Comparison of ENCODE assay signal across 22 cellular contexts in genomic region chr16:86991679-86992078, GRCh38.
DNase-seq lines count a peak whose midpoint lies in the region; ATAC-seq, FAIRE-seq and TF ChIP-seq lines count a peak whose summit lies in the region.
"Had no signal": no experiment of that assay in that cellular context is flagged by ENCODE, and none has a peak within 500 bp of the region (broad histone marks: within the 10 kb centered on the region; RNA-seq: fewer than 3 reads in every experiment).

No MANE protein-coding gene starts in this region.

- no peak overlapping the region for H3K4me3 ChIP-seq in IMR-90 (ENCODE audit: insufficient read depth, low read depth, low read length)
- no peak overlapping the region for H3K4me3 ChIP-seq in astrocyte of the spinal cord (ENCODE audit: low read depth, low read length)
- no peak overlapping the region for H3K4me3 ChIP-seq in kidney (ENCODE audit: low read length in 2 of 2)
- H3K4me3 ChIP-seq: ascending aorta, ovary, upper lobe of left lung had no signal

- H2BK20ac ChIP-seq in IMR-90 (ENCODE audit: low read depth, low read length) = peak overlapping the region; percentile 60

- H3K4ac ChIP-seq in IMR-90 (ENCODE audit: low read depth, low read length) = peak overlapping the region; percentile 58; the same call in 1 of the 2 replicates

- WGBS in IMR-90 (ENCODE audit: extremely low coverage in 2 of 2, insufficient read length in 1 of 2), 2 experiments = no CpG with 5 or more reads among the region's 4 CpGs

- H3K4me1 Mint-ChIP-seq in stimulated activated naive CD8-positive, alpha-beta T cell treated with anti-CD3 and anti-CD28 coated beads, Interleukin-15, amount 100 ng/mL, for 72 hours = peaks cover 6% of the 10 kb centered on the region

- DNase-seq in Caki2 (ENCODE audit: low read depth) = peak; percentile 25
- peak; percentile 88 for DNase-seq in IMR-90
- peak; percentile 43 for DNase-seq in astrocyte of the spinal cord (ENCODE audit: low read depth, low spot score)
- DNase-seq in islet precursor cell = peak; percentile 56
- no peak for DNase-seq in ecto neural progenitor cell (ENCODE audit: low spot score)
- no peak for DNase-seq in stimulated activated naive CD8-positive, alpha-beta T cell treated with anti-CD3 and anti-CD28 coated beads, Interleukin-15, amount 100 ng/mL, for 72 hours
- DNase-seq in stimulated activated CD4-positive, alpha-beta T cell treated with anti-CD3 and anti-CD28 coated beads, Interleukin-4, amount 100 ng/mL, for 24 hours = no peak
- no peak for DNase-seq in kidney
- DNase-seq: activated CD4-positive, alpha-beta T cell treated with anti-CD3 and anti-CD28 coated beads, Interleukin-2, amount 50 U/mL, for 48 hours; activated naive CD4-positive, alpha-beta T cell treated with anti-CD3 and anti-CD28 coated beads for 36 hours; activated T-cell treated with anti-CD3 and anti-CD28 coated beads, Interleukin-2, amount 50 U/mL, for 1 hour; cortex of kidney; immature natural killer cell; naive B cell; NCI-H2227 treated with DMSO at 0.1 percent for 48 hours; NK-92 treated with Interleukin-12 subunit alpha and Interleukin-12 subunit beta, amount 100 ng/mL, for 24 hours; ovary; upper lobe of left lung had no signal

- H4K20me1 ChIP-seq in IMR-90 (ENCODE audit: insufficient read depth, low read length) = no peaks in the 10 kb centered on the region

- H3K27ac ChIP-seq in IMR-90 (ENCODE audit: insufficient read depth, low read length) (no peak overlapping the region; the same call in 1 of the 2 replicates), kidney (ENCODE audit: low read depth in 2 of 2, low read length in 2 of 2) (no peak overlapping the region)
- H3K27ac ChIP-seq: ascending aorta, ovary, upper lobe of left lung, VCaP had no signal

- no peak overlapping the region for H3K27ac Mint-ChIP-seq in stimulated activated naive CD8-positive, alpha-beta T cell treated with anti-CD3 and anti-CD28 coated beads, Interleukin-15, amount 100 ng/mL, for 72 hours
- H3K27ac Mint-ChIP-seq: activated naive CD4-positive, alpha-beta T cell treated with anti-CD3 and anti-CD28 coated beads for 36 hours; naive B cell had no signal

- no peak overlapping the region for H4K91ac ChIP-seq in IMR-90 (ENCODE audit: insufficient read depth, low read depth, low read length)

- TF ChIP-seq POLR2A in IMR-90 (IDR thresholded peaks at IDR 0.05; ENCODE audit: low read depth, low read length) = no peak

- no peak overlapping the region for H3K4me3 Mint-ChIP-seq in stimulated activated naive CD8-positive, alpha-beta T cell treated with anti-CD3 and anti-CD28 coated beads, Interleukin-15, amount 100 ng/mL, for 72 hours
- H3K4me3 Mint-ChIP-seq: activated naive CD4-positive, alpha-beta T cell treated with anti-CD3 and anti-CD28 coated beads for 36 hours had no signal

- in situ Hi-C loops in Caki2 (cut with HindIII; ENCODE audit: low pct_unique_long_range_greater_than_20kb, low sequenced_read_pairs) (no loop called here), IMR-90 (cut with MboI; ENCODE audit: low sequenced_read_pairs) (no loop called here), astrocyte of the spinal cord (cut with HindIII; ENCODE audit: low sequenced_read_pairs) (no loop called here)

- no peak overlapping the region for H2BK5ac ChIP-seq in IMR-90 (ENCODE audit: low read depth, low read length, poor library complexity, severe bottlenecking)

- H2AFZ ChIP-seq in IMR-90 (replicated peaks; ENCODE audit: low read length, poor library complexity) = no peak overlapping the region

- H3K36me3 ChIP-seq in IMR-90 (ENCODE audit: control insufficient read depth, insufficient read depth, low read length) (no peaks in the 10 kb centered on the region), kidney (ENCODE audit: control insufficient read depth in 1 of 2, insufficient read depth in 2 of 2, low read length in 2 of 2) (no peaks in the 10 kb centered on the region)
- H3K36me3 ChIP-seq: ascending aorta, ovary, upper lobe of left lung had no signal

- FAIRE-seq in kidney (lab: Jason Lieb, UNC) = no peak
- FAIRE-seq: endothelial cell of umbilical vein had no signal

- H3K27me3 Mint-ChIP-seq in stimulated activated naive CD8-positive, alpha-beta T cell treated with anti-CD3 and anti-CD28 coated beads, Interleukin-15, amount 100 ng/mL, for 72 hours = peaks cover 51% of the 10 kb centered on the region

- POLR2A ChIA-PET in IMR-90 (lab: Charles Lee; ENCODE audit: unreplicated experiment) = no interaction called here

- H3K9ac ChIP-seq in IMR-90 (ENCODE audit: low read depth, low read length) = no peak overlapping the region
- H3K9ac ChIP-seq in kidney (ENCODE audit: low read length in 2 of 2) = no peak overlapping the region

- no peaks in the 10 kb centered on the region for H3K27me3 ChIP-seq in IMR-90 (ENCODE audit: control insufficient read depth, insufficient read depth, low read length)
- H3K27me3 ChIP-seq: ascending aorta, ovary, upper lobe of left lung had no signal

- no peak overlapping the region for H2BK120ac ChIP-seq in IMR-90 (ENCODE audit: low read depth, low read length)

- intact Hi-C loops in IMR-90 (cut with micrococcal nuclease) (no loop called here), kidney (cut with DNase I) (no loop called here)

- H3K9me3 ChIP-seq in IMR-90 (ENCODE audit: control insufficient read depth, insufficient read depth, low read length) (no peaks in the 10 kb centered on the region), kidney (ENCODE audit: control insufficient read depth in 1 of 2, low read length in 2 of 2) (no peaks in the 10 kb centered on the region)
- H3K9me3 ChIP-seq: ascending aorta, ovary, upper lobe of left lung had no signal

- H3K9me3 Mint-ChIP-seq in stimulated activated naive CD8-positive, alpha-beta T cell treated with anti-CD3 and anti-CD28 coated beads, Interleukin-15, amount 100 ng/mL, for 72 hours = no peaks in the 10 kb centered on the region
- H3K9me3 Mint-ChIP-seq: activated naive CD4-positive, alpha-beta T cell treated with anti-CD3 and anti-CD28 coated beads for 36 hours had no signal

- no peak overlapping the region for H3K18ac ChIP-seq in IMR-90 (ENCODE audit: low read depth, low read length)

- no peak overlapping the region for H3K23ac ChIP-seq in IMR-90 (ENCODE audit: low read depth, low read length)

- no peak; the same call in 1 of the 2 replicates for TF ChIP-seq RAD21 in IMR-90 (IDR thresholded peaks at IDR 0.05; ENCODE audit: low read length)

- peaks cover 26% of the 10 kb centered on the region for H3K9me1 ChIP-seq in IMR-90 (ENCODE audit: insufficient read depth, low read length)

- H3K79me1 ChIP-seq in IMR-90 (ENCODE audit: low read depth in 1 of 2, low read length in 2 of 2) = 0 out of 4 replicates have a peak, but pooled peaks cover 0 to 3% of the 10 kb centered on the region in 2 experiments

- 0 out of 3 replicates have a peak overlapping the region, but pooled peaks have one; percentile 3 for H2BK15ac ChIP-seq in IMR-90 (ENCODE audit: low read depth, low read length)

- peaks cover 9% of the 10 kb centered on the region for H3K4me1 ChIP-seq in IMR-90 (ENCODE audit: control insufficient read depth, insufficient read depth, low read length)
- H3K4me1 ChIP-seq in kidney (ENCODE audit: control insufficient read depth in 1 of 2, insufficient read depth in 1 of 2, low read depth in 1 of 2, low read length in 2 of 2) = no peaks in the 10 kb centered on the region
- H3K4me1 ChIP-seq: ascending aorta, upper lobe of left lung had no signal

- H3K56ac ChIP-seq in IMR-90 (ENCODE audit: extremely low read depth, insufficient read depth, low read length) = no peak overlapping the region

- no peak overlapping the region for H2AK9ac ChIP-seq in IMR-90 (replicated peaks; ENCODE audit: low read depth, low read length, poor library complexity)

- CTCF ChIA-PET in IMR-90 (lab: Yijun Ruan, JAX) = no interaction called here

- no peak overlapping the region for H4K5ac ChIP-seq in IMR-90 (ENCODE audit: low read depth, low read length)

- no TSS peak for BruUV-seq in IMR-90 (replicated peaks; lab: Mats Ljungman, UMichigan)

- H3K4me2 ChIP-seq in IMR-90 (ENCODE audit: low read depth, low read length) = peak overlapping the region; percentile 44; the same call in 1 of the 2 replicates

- no peak for TF ChIP-seq CTCF in IMR-90 (conservative IDR thresholded peaks at IDR 0.05; ENCODE audit: low read depth, low read length)
- TF ChIP-seq CTCF in astrocyte of the spinal cord (IDR thresholded peaks at IDR 0.05; ENCODE audit: low read depth, low read length) = no peak
- TF ChIP-seq CTCF in kidney (IDR thresholded peaks at IDR 0.05; ENCODE audit: borderline replicate concordance, extremely low read depth, insufficient read depth) = no peak

- dilution Hi-C loops in IMR-90 (cut with HindIII; ENCODE audit: low sequenced_read_pairs, unreplicated experiment) = no loop called here

- no peak overlapping the region for H3K14ac ChIP-seq in IMR-90 (replicated peaks; ENCODE audit: low read depth, low read length)

- peak; percentile 46 for ATAC-seq in IMR-90 (ENCODE audit: low read depth)
- no peak for ATAC-seq in stimulated activated naive CD8-positive, alpha-beta T cell treated with anti-CD3 and anti-CD28 coated beads, Interleukin-15, amount 100 ng/mL, for 72 hours
- ATAC-seq: HCT116 had no signal

- 0 out of 2 replicates have a peak overlapping the region, but pooled peaks have one; percentile 3 for H2AK5ac ChIP-seq in IMR-90 (ENCODE audit: low read depth, low read length)

- H4K8ac ChIP-seq in IMR-90 (ENCODE audit: low read depth in 2 of 2, low read length in 2 of 2) = no peak overlapping the region

TF ChIP-seq in IMR-90, 13 proteins besides CTCF, POLR2A, EP300 and RAD21 (continues in another document):
- peak; percentile 79 for TF ChIP-seq FOS (IDR thresholded peaks at IDR 0.05; ENCODE audit: low read depth, low read length)
- no peak for TF ChIP-seq CHD1 (IDR thresholded peaks at IDR 0.05; ENCODE audit: low read depth, low read length)
- TF ChIP-seq RCOR1 (IDR thresholded peaks at IDR 0.05; ENCODE audit: insufficient replicate concordance, low read length) = peak; percentile 51
- no peak for TF ChIP-seq CEBPB (IDR thresholded peaks at IDR 0.05; ENCODE audit: low read depth, low read length)
- TF ChIP-seq SMC3 (IDR thresholded peaks at IDR 0.05; ENCODE audit: low read depth, low read length) = peak; percentile 21; the same call in 1 of the 2 replicates
- no peak for TF ChIP-seq RFX5 (IDR thresholded peaks at IDR 0.05; ENCODE audit: low read depth, low read length)
- TF ChIP-seq MXI1 (IDR thresholded peaks at IDR 0.05; ENCODE audit: borderline replicate concordance, low read depth, low read length) = no peak
- no peak for TF ChIP-seq NFE2L2 (IDR thresholded peaks at IDR 0.05; ENCODE audit: low read depth, low read length)
- TF ChIP-seq MAZ (IDR thresholded peaks at IDR 0.05; ENCODE audit: borderline replicate concordance, low read depth, low read length) = peak; percentile 16; the same call in 1 of the 2 replicates
- TF ChIP-seq MAFK (IDR thresholded peaks at IDR 0.05; ENCODE audit: low read depth, low read length) = no peak

Comparison
In these comparisons a context has a peak if more than half of its experiments do, and no peak if none do; other contexts are left out.
1. DNase-seq: peak in Caki2 (single experiment), IMR-90 (single experiment), astrocyte of the spinal cord (single experiment) and islet precursor cell (single experiment); none in ecto neural progenitor cell (single experiment), stimulated activated naive CD8-positive, alpha-beta T cell treated with anti-CD3 and anti-CD28 coated beads, Interleukin-15, amount 100 ng/mL, for 72 hours (0 of 2), stimulated activated CD4-positive, alpha-beta T cell treated with anti-CD3 and anti-CD28 coated beads, Interleukin-4, amount 100 ng/mL, for 24 hours (single experiment) and kidney (single experiment).